Comparison of ENCODE assay signal across 8 cellular contexts in genomic region chr5:40578501-40579451, GRCh38.
A peak's percentile ranks its signal among the peaks of the same experiment; 100 is the strongest.
DNase-seq lines count a peak whose midpoint lies in the region; ATAC-seq and TF ChIP-seq lines count a peak whose summit lies in the region.

No MANE protein-coding gene starts in this region.

- H3K4me3 Mint-ChIP-seq in activated naive CD8-positive, alpha-beta T cell treated with anti-CD3 and anti-CD28 coated beads, Interleukin-2, amount 10 ng/mL, durations not matched to agents 7 days and 5 days = peak overlapping the region; percentile 85
- no peak overlapping the region for H3K4me3 Mint-ChIP-seq in endodermal cell

- POLR2A ChIA-PET in activated naive CD8-positive, alpha-beta T cell treated with anti-CD3 and anti-CD28 coated beads, Interleukin-2, amount 10 ng/mL, durations not matched to agents 7 days and 5 days (lab: Charles Lee) = interaction anchor here (1.0 kb wide), 1 partner anchor 8 kb away, joined by 3 read pairs; no protein-coding TSS in a partner anchor

- no peak for TF ChIP-seq CTCF in GM20000 (IDR thresholded peaks at IDR 0.05; ENCODE audit: extremely low read depth, missing control alignments)
- TF ChIP-seq CTCF in endodermal cell (conservative IDR thresholded peaks at IDR 0.05) = no peak
- no peak for TF ChIP-seq CTCF in lower leg skin (IDR thresholded peaks at IDR 0.05)

- H3K36me3 Mint-ChIP-seq in activated naive CD8-positive, alpha-beta T cell treated with anti-CD3 and anti-CD28 coated beads, Interleukin-2, amount 10 ng/mL, durations not matched to agents 7 days and 5 days = peaks cover 2% of the 10 kb centered on the region
- H3K36me3 Mint-ChIP-seq in endodermal cell (ENCODE audit: low read depth) = no peaks in the 10 kb centered on the region

- H3K4me1 Mint-ChIP-seq in activated naive CD8-positive, alpha-beta T cell treated with anti-CD3 and anti-CD28 coated beads, Interleukin-2, amount 10 ng/mL, durations not matched to agents 7 days and 5 days = peaks cover 21% of the 10 kb centered on the region
- H3K4me1 Mint-ChIP-seq in endodermal cell = no peaks in the 10 kb centered on the region

- no peak overlapping the region for H3K27ac ChIP-seq in endodermal cell (ENCODE audit: low read depth, low read length)

- peaks cover 2% of the 10 kb centered on the region for H3K9me3 Mint-ChIP-seq in activated naive CD8-positive, alpha-beta T cell treated with anti-CD3 and anti-CD28 coated beads, Interleukin-2, amount 10 ng/mL, durations not matched to agents 7 days and 5 days
- no peaks in the 10 kb centered on the region for H3K9me3 Mint-ChIP-seq in endodermal cell

- no peaks in the 10 kb centered on the region for H3K27me3 Mint-ChIP-seq in activated naive CD8-positive, alpha-beta T cell treated with anti-CD3 and anti-CD28 coated beads, Interleukin-2, amount 10 ng/mL, durations not matched to agents 7 days and 5 days
- no peaks in the 10 kb centered on the region for H3K27me3 Mint-ChIP-seq in endodermal cell (ENCODE audit: insufficient read depth)

- H3K27ac Mint-ChIP-seq in activated naive CD8-positive, alpha-beta T cell treated with anti-CD3 and anti-CD28 coated beads, Interleukin-2, amount 10 ng/mL, durations not matched to agents 7 days and 5 days = peak overlapping the region; percentile 91
- H3K27ac Mint-ChIP-seq in endodermal cell = no peak overlapping the region

- DNase-seq in CD1c-positive myeloid dendritic cell (ENCODE audit: extremely low spot score) (peak; percentile 45), GM20000 (ENCODE audit: low spot score) (peak; percentile 35), erythroblast (lab: John Stamatoyannopoulos, UW) (no peak), NCI-H2171 treated with DMSO at 0.1 percent for 48 hours (lab: John Stamatoyannopoulos, UW) (no peak), endodermal cell (no peak), lower leg skin (ENCODE audit: low spot score in 2 of 2) (no peak)
- DNase-seq in activated naive CD8-positive, alpha-beta T cell treated with anti-CD3 and anti-CD28 coated beads, Interleukin-2, amount 10 ng/mL, durations not matched to agents 7 days and 5 days = no peak

- H3K4me3 ChIP-seq in endodermal cell (ENCODE audit: low read length) (no peak overlapping the region), lower leg skin (ENCODE audit: low read depth, poor library complexity, severe bottlenecking) (no peak overlapping the region)

- H3K9me3 ChIP-seq in endodermal cell (ENCODE audit: control insufficient read depth, low read length) = no peaks in the 10 kb centered on the region

- H3K27me3 ChIP-seq in endodermal cell (ENCODE audit: control insufficient read depth, insufficient read depth, low read length, poor library complexity, severe bottlenecking) = no peaks in the 10 kb centered on the region

- H3K36me3 ChIP-seq in endodermal cell (ENCODE audit: control insufficient read depth, insufficient read depth, low read length) = no peaks in the 10 kb centered on the region

- TF ChIP-seq POLR2A in erythroblast (IDR thresholded peaks at IDR 0.05; ENCODE audit: low read length) (no peak), lower leg skin (IDR thresholded peaks at IDR 0.05) (no peak)

- no peak overlapping the region for H3K9ac ChIP-seq in endodermal cell (ENCODE audit: extremely low read depth, low read length, poor library complexity, severe bottlenecking)

- intact Hi-C loops in lower leg skin (cut with DNase I; ENCODE audit: low total_unique reads) = no loop called here

- ATAC-seq in HG03520 (IDR thresholded peaks at IDR 0.05; ENCODE audit: unreplicated experiment) = peak; percentile 94
- peak; percentile 70 for ATAC-seq in activated naive CD8-positive, alpha-beta T cell treated with anti-CD3 and anti-CD28 coated beads, Interleukin-2, amount 10 ng/mL, durations not matched to agents 7 days and 5 days (ENCODE audit: low read depth)

- no peaks in the 10 kb centered on the region for H3K4me1 ChIP-seq in endodermal cell (ENCODE audit: control insufficient read depth, insufficient read depth, low read length)

- 83 to 89% methylated on average over 6 to 9 of the region's 9 CpGs for WGBS in endodermal cell (ENCODE audit: insufficient coverage in 1 of 2, insufficient read length in 1 of 2), 2 experiments
- 77 to 82% methylated on average over 9 of the region's 9 CpGs for WGBS in lower leg skin, 2 donors

Comparison
In these comparisons a context has a peak if more than half of its experiments do, and no peak if none do; other contexts are left out.
1. DNase-seq: peak in CD1c-positive myeloid dendritic cell (single experiment) and GM20000 (single experiment); none in activated naive CD8-positive, alpha-beta T cell treated with anti-CD3 and anti-CD28 coated beads, Interleukin-2, amount 10 ng/mL, durations not matched to agents 7 days and 5 days (single experiment), erythroblast (0 of 2), NCI-H2171 treated with DMSO at 0.1 percent for 48 hours (single experiment), endodermal cell (single experiment) and lower leg skin (0 of 2).